Comparison of ENCODE assay signal across 1 cellular context in the genomic region with DNA sequence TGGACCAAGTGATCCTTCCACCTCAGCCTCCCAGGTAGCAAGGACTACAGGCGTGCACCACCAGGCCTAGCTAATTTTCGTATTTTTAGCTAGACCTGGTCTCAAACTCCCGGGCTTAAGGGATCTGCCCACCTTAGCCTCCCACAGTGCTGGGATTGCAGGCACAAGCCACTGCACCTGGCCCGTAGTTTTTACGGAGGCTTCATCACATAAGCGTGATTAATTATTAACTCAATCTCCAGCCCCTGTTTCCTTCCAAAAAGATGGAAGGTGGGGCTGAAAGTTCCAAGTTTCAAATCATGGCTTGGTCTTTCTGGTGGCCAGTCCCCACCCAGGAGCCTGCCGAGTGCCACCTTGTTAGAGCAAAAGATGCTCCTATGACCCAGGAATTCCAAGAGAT.
TF ChIP-seq lines count a peak whose summit lies in the region.

No MANE protein-coding gene starts in this region.

TF ChIP-seq in GM23338, 12 proteins besides CTCF, POLR2A, EP300 and RAD21 (continued from another document):
- TF ChIP-seq, protein P1, sequence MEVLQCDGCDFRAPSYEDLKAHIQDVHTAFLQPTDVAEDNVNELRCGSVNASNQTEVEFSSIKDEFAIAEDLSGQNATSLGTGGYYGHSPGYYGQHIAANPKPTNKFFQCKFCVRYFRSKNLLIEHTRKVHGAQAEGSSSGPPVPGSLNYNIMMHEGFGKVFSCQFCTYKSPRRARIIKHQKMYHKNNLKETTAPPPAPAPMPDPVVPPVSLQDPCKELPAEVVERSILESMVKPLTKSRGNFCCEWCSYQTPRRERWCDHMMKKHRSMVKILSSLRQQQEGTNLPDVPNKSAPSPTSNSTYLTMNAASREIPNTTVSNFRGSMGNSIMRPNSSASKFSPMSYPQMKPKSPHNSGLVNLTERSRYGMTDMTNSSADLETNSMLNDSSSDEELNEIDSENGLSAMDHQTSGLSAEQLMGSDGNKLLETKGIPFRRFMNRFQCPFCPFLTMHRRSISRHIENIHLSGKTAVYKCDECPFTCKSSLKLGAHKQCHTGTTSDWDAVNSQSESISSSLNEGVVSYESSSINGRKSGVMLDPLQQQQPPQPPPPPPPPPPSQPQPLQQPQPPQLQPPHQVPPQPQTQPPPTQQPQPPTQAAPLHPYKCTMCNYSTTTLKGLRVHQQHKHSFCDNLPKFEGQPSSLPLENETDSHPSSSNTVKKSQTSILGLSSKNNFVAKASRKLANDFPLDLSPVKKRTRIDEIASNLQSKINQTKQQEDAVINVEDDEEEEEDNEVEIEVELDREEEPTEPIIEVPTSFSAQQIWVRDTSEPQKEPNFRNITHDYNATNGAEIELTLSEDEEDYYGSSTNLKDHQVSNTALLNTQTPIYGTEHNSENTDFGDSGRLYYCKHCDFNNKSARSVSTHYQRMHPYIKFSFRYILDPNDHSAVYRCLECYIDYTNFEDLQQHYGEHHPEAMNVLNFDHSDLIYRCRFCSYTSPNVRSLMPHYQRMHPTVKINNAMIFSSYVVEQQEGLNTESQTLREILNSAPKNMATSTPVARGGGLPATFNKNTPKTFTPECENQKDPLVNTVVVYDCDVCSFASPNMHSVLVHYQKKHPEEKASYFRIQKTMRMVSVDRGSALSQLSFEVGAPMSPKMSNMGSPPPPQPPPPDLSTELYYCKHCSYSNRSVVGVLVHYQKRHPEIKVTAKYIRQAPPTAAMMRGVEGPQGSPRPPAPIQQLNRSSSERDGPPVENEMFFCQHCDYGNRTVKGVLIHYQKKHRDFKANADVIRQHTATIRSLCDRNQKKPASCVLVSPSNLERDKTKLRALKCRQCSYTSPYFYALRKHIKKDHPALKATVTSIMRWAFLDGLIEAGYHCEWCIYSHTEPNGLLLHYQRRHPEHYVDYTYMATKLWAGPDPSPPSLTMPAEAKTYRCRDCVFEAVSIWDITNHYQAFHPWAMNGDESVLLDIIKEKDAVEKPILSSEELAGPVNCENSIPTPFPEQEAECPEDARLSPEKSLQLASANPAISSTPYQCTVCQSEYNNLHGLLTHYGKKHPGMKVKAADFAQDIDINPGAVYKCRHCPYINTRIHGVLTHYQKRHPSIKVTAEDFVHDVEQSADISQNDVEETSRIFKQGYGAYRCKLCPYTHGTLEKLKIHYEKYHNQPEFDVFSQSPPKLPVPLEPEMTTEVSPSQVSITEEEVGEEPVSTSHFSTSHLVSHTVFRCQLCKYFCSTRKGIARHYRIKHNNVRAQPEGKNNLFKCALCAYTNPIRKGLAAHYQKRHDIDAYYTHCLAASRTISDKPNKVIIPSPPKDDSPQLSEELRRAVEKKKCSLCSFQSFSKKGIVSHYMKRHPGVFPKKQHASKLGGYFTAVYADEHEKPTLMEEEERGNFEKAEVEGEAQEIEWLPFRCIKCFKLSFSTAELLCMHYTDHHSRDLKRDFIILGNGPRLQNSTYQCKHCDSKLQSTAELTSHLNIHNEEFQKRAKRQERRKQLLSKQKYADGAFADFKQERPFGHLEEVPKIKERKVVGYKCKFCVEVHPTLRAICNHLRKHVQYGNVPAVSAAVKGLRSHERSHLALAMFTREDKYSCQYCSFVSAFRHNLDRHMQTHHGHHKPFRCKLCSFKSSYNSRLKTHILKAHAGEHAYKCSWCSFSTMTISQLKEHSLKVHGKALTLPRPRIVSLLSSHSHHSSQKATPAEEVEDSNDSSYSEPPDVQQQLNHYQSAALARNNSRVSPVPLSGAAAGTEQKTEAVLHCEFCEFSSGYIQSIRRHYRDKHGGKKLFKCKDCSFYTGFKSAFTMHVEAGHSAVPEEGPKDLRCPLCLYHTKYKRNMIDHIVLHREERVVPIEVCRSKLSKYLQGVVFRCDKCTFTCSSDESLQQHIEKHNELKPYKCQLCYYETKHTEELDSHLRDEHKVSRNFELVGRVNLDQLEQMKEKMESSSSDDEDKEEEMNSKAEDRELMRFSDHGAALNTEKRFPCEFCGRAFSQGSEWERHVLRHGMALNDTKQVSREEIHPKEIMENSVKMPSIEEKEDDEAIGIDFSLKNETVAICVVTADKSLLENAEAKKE (CRISPR knock-in tag; IDR thresholded peaks at IDR 0.05): no peak
